ENCODE assay signal across 8 cellular contexts in genomic region chr7:116236020-116236630, GRCh38. TPM values are rescaled to one million over a fixed set of nuclear protein-coding genes. Genes with fewer than 3 reads are reported as not detected.
A peak's percentile ranks its signal among the peaks of the same experiment; 100 is the strongest.
DNase-seq lines count a peak whose midpoint lies in the region; ATAC-seq and TF ChIP-seq lines count a peak whose summit lies in the region.

No MANE protein-coding gene starts in this region.

- ATAC-seq in HG02588 (IDR thresholded peaks at IDR 0.05; ENCODE audit: unreplicated experiment) (peak; percentile 57), GM19452 (IDR thresholded peaks at IDR 0.05; ENCODE audit: unreplicated experiment) (no peak)

- no peak overlapping the region for H3K4me3 ChIP-seq in fibroblast of villous mesenchyme (ENCODE audit: low read depth, low read length)

- peak; percentile 53 for TF ChIP-seq CTCF in fibroblast of villous mesenchyme (IDR thresholded peaks at IDR 0.05; ENCODE audit: insufficient read depth, low read depth, low read length)

- DNase-seq in NCI-H2196 (lab: John Stamatoyannopoulos, UW; ENCODE audit: unreplicated experiment) (peak; percentile 63), NCI-H2196 treated with DMSO at 0.1 percent for 48 hours (lab: John Stamatoyannopoulos, UW; ENCODE audit: unreplicated experiment) (no peak), NCI-H748 (lab: John Stamatoyannopoulos, UW; ENCODE audit: unreplicated experiment) (peak; percentile 33), activated T-cell treated with anti-CD3 and anti-CD28 coated beads for 48 hours (ENCODE audit: low read depth) (peak; percentile 13), fibroblast of villous mesenchyme (ENCODE audit: low read depth) (peak; percentile 73), pons (ENCODE audit: low spot score) (peak; percentile 74)

RNA-seq across cellular contexts. Expression of gene TES, which starts 25.8 kb away (rescaled TPM):
- total RNA-seq in fibroblast of villous mesenchyme = 93.3 and 101 TPM in 2 replicates
